ENCODE assay signal across 9 cellular contexts in genomic region chr6:69232506-69233194, GRCh38.
A peak's percentile ranks its signal among the peaks of the same experiment; 100 is the strongest.
DNase-seq lines count a peak whose midpoint lies in the region; ATAC-seq and TF ChIP-seq lines count a peak whose summit lies in the region.
"Had no signal": no experiment of that assay in that cellular context is flagged by ENCODE, and none has a peak within 500 bp of the region (broad histone marks: within the 10 kb centered on the region; RNA-seq: fewer than 3 reads in every experiment).

No MANE protein-coding gene starts in this region.

- ATAC-seq in GM19455 (IDR thresholded peaks at IDR 0.05; ENCODE audit: unreplicated experiment) (peak; percentile 76), HG03457 (IDR thresholded peaks at IDR 0.05; ENCODE audit: unreplicated experiment) (peak; percentile 80), PC-3 (peak; percentile 77), sciatic nerve (peak; percentile 73)

- CTCF ChIA-PET in PC-3 (lab: Charles Lee): interaction anchor here (0.6 kb wide), 1 partner anchor 841 kb away, joined by 3 read pairs; no protein-coding TSS in a partner anchor

- H3K27me3 ChIP-seq in PC-3 (ENCODE audit: low read length): no peaks in the 10 kb centered on the region

- no peak overlapping the region for H3K4me2 ChIP-seq in PC-3 (ENCODE audit: low read length)

- H4K20me1 ChIP-seq in PC-3 (ENCODE audit: low read length): no peaks in the 10 kb centered on the region

- no peak overlapping the region for H2AFZ ChIP-seq in PC-3 (ENCODE audit: low read length)

- DNase-seq in COLO829 (ENCODE audit: low spot score) (peak; percentile 17), PC-3 (peak; percentile 60), anterior cingulate cortex (lab: John Stamatoyannopoulos, UW) (peak in 55 of 58 donors; percentile 11 to 81 (median 61)), hepatic stellate cell (ENCODE audit: low spot score) (peak; percentile 34), sciatic nerve (ENCODE audit: low spot score) (peak; percentile 79), cortex of kidney (lab: John Stamatoyannopoulos, UW) (no peak)
- DNase-seq: naive B cell had no signal

- intact Hi-C loops in PC-3 (cut with micrococcal nuclease): no loop called here
- intact Hi-C loops in sciatic nerve (cut with DNase I): no loop called here

- no peak overlapping the region for H3K9ac ChIP-seq in PC-3 (ENCODE audit: low read length)

- no peaks in the 10 kb centered on the region for H3K36me3 ChIP-seq in PC-3 (ENCODE audit: low read depth, low read length)

- no peaks in the 10 kb centered on the region for H3K4me1 ChIP-seq in PC-3 (ENCODE audit: insufficient read depth, low read length)

- H3K27ac ChIP-seq in PC-3 (ENCODE audit: low read length): no peak overlapping the region

- no peaks in the 10 kb centered on the region for H3F3A ChIP-seq in PC-3 (ENCODE audit: low read length, unreplicated experiment)

- H3K79me2 ChIP-seq in PC-3 (ENCODE audit: low read length): no peaks in the 10 kb centered on the region

- POLR2A ChIA-PET in PC-3 (lab: Charles Lee; ENCODE audit: unreplicated experiment): no interaction called here

- H3K9me3 ChIP-seq in PC-3 (ENCODE audit: low read length): no peaks in the 10 kb centered on the region

- BruUV-seq in PC-3 (replicated peaks; lab: Mats Ljungman, UMichigan): no TSS peak

- no peak for TF ChIP-seq CTCF in PC-3 (conservative IDR thresholded peaks at IDR 0.05; ENCODE audit: low read depth, low read length)

- H3K9me2 ChIP-seq in PC-3 (replicated peaks; ENCODE audit: low read length): no peaks in the 10 kb centered on the region

- no peak overlapping the region for H3K4me3 ChIP-seq in PC-3 (ENCODE audit: low read length)
